ENCODE assay signal across 1 cellular context in the genomic region with DNA sequence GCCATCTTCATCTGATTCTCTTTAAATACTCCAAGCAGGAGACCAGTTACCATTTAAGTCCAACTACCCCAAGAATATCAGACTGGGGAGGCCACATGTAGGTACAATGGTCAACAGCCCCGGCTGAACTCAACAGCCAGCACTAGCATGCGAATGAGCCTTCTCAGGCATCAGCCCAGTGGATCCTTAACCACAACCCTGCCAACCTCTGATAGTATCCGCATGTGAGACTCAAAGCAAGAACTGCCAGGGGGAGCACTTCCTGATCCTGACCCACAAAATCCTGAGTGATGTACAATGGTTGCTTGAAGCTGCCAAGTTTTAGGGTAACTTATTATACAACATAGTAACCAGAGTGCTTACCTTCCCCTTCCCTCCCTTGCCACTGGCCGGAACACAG.
TF ChIP-seq lines count a peak whose summit lies in the region.

No MANE protein-coding gene starts in this region.

TF ChIP-seq in HCT116, 20 proteins besides CTCF, POLR2A, EP300 and RAD21:
- TF ChIP-seq TCF7L2 (IDR thresholded peaks at IDR 0.05; ENCODE audit: borderline replicate concordance, extremely low read depth, insufficient read depth, insufficient read length) (no peak), JUND (IDR thresholded peaks at IDR 0.05) (no peak), ZFX (IDR thresholded peaks at IDR 0.05) (no peak), EGR1 (IDR thresholded peaks at IDR 0.05; ENCODE audit: low read depth) (no peak), ZNF274 (IDR thresholded peaks at IDR 0.05; ENCODE audit: low read depth, low read length) (no peak), EZH2phosphoT487 (IDR thresholded peaks at IDR 0.05; ENCODE audit: borderline replicate concordance) (no peak), FOSL1 (IDR thresholded peaks at IDR 0.05; ENCODE audit: low read depth) (no peak), CEBPB (IDR thresholded peaks at IDR 0.05; ENCODE audit: low read depth) (no peak), CBX3 (IDR thresholded peaks at IDR 0.05; ENCODE audit: low read depth) (no peak), ELF1 (IDR thresholded peaks at IDR 0.05; ENCODE audit: borderline replicate concordance, low read depth) (no peak)
- TF ChIP-seq, protein P1, sequence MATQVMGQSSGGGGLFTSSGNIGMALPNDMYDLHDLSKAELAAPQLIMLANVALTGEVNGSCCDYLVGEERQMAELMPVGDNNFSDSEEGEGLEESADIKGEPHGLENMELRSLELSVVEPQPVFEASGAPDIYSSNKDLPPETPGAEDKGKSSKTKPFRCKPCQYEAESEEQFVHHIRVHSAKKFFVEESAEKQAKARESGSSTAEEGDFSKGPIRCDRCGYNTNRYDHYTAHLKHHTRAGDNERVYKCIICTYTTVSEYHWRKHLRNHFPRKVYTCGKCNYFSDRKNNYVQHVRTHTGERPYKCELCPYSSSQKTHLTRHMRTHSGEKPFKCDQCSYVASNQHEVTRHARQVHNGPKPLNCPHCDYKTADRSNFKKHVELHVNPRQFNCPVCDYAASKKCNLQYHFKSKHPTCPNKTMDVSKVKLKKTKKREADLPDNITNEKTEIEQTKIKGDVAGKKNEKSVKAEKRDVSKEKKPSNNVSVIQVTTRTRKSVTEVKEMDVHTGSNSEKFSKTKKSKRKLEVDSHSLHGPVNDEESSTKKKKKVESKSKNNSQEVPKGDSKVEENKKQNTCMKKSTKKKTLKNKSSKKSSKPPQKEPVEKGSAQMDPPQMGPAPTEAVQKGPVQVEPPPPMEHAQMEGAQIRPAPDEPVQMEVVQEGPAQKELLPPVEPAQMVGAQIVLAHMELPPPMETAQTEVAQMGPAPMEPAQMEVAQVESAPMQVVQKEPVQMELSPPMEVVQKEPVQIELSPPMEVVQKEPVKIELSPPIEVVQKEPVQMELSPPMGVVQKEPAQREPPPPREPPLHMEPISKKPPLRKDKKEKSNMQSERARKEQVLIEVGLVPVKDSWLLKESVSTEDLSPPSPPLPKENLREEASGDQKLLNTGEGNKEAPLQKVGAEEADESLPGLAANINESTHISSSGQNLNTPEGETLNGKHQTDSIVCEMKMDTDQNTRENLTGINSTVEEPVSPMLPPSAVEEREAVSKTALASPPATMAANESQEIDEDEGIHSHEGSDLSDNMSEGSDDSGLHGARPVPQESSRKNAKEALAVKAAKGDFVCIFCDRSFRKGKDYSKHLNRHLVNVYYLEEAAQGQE (IDR thresholded peaks at IDR 0.05; ENCODE audit: low read depth), result no peak
- TF ChIP-seq, protein P2, sequence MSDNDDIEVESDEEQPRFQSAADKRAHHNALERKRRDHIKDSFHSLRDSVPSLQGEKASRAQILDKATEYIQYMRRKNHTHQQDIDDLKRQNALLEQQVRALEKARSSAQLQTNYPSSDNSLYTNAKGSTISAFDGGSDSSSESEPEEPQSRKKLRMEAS (IDR thresholded peaks at IDR 0.05), result no peak
